ENCODE assay signal across 8 cellular contexts in the genomic region with DNA sequence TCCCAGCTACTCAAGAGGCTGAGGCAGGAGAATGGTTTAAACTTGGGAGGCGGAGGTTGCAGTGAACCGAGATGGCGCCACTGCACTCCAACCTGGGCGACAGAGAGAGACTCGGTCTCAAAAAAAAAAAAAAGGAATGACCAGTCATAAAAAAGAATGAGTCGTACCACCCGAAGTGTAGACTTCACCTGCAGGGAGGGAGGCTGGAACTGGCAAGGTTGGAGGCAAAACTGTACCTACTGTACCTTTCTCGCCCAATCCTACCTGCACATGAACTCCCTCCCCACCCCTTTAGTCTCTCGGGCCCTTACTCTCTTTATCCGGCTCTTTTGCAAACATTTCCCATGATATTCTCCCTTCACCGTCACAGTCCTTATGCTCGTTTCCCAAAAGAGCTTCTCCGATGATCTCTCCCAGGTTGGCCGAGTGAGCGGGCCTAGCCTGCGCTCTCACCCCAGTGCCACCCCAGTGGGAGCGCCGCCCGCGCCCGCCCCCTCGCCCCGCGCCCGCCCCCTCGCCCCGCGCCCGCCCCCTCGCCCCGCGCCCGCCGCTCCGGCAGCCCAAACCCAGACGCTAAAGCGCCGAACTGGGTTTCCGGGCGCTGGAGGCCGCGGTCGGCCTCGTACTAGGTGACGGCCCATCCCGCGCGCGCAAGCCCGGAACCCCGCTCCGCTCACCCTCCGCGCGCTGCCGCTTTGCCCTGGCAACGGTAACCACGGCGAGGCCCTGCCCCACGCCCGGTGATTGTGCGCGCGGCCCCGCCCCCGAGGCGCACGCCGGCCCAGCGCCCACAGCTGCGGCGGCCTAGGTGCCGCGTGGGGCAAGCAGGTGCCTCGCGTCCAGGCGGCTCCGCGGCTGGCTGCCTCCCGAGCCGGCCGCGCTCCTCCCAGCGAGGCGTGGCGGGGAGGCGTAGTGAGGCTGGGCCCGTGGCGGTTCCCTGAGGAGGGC. TPM values are rescaled to one million over a fixed set of nuclear protein-coding genes. Genes with fewer than 3 reads are reported as not detected.
A peak's percentile ranks its signal among the peaks of the same experiment; 100 is the strongest.
DNase-seq lines count a peak whose midpoint lies in the region; ATAC-seq, FAIRE-seq and TF ChIP-seq lines count a peak whose summit lies in the region.

SMKR1 (plus strand) TSS at position 772 of the 948 bp plus-strand sequence. CDS start 294 bp downstream, outside the sequence.

- intact Hi-C loops in HepG2 (cut with micrococcal nuclease; ENCODE audit: unreplicated experiment), result no loop called here

- in situ Hi-C loops in HepG2 (cut with HindIII; ENCODE audit: extremely low pct_ligation_motif_present, low pct_unique_long_range_greater_than_20kb), result no loop called here

- TF ChIP-seq CTCF in HepG2 (CRISPR knock-in tag; IDR thresholded peaks at IDR 0.05), result no peak

- peaks cover 20% of the 10 kb centered on the region for H3K4me1 Mint-ChIP-seq in central memory CD8-positive, alpha-beta T cell

- peaks cover 10% of the 10 kb centered on the region for H3K36me3 Mint-ChIP-seq in central memory CD8-positive, alpha-beta T cell (ENCODE audit: insufficient read depth)

- BruUV-seq in HepG2 (replicated peaks; lab: Mats Ljungman, UMichigan), result no TSS peak

- peak within 1 kb of the TSS; percentile 70 for H3K4me3 Mint-ChIP-seq in central memory CD8-positive, alpha-beta T cell

- H3K27ac Mint-ChIP-seq in central memory CD8-positive, alpha-beta T cell (ENCODE audit: low read depth), result peak within 1 kb of the TSS; percentile 77

- no peak within 1 kb of the TSS for H2AFZ ChIP-seq in HepG2 (ENCODE audit: low read length)

- DNase-seq in 8988T (peak; percentile 81), NCI-H2107 treated with DMSO at 0.1 percent for 48 hours (lab: John Stamatoyannopoulos, UW; ENCODE audit: unreplicated experiment) (peak; percentile 36), HepG2 (ENCODE audit: low spot score) (no peak)
- peak; percentile 78 for DNase-seq in activated CD4-positive, CD25-positive, alpha-beta regulatory T cell treated with anti-CD3 and anti-CD28 coated beads, Interleukin-2, amount 50 U/mL, for 16 hours (ENCODE audit: low read depth, low spot score)
- DNase-seq in central memory CD8-positive, alpha-beta T cell (ENCODE audit: low spot score in 2 of 2), result peak; percentile 88 to 93
- peak; percentile 79 to 83 for DNase-seq in stimulated activated CD4-positive, alpha-beta T cell treated with anti-CD3 and anti-CD28 coated beads, Interleukin-2, amount 100 ng/mL, for 48 hours

- H4K20me1 ChIP-seq in HepG2 (ENCODE audit: insufficient read depth, low read length), result no peaks in the 10 kb centered on the region

- POLR2A ChIA-PET in HepG2 (lab: Yijun Ruan, JAX), result no interaction called here

- no peaks in the 10 kb centered on the region for H3K27me3 Mint-ChIP-seq in central memory CD8-positive, alpha-beta T cell

- no peaks in the 10 kb centered on the region for H3K79me2 ChIP-seq in HepG2 (ENCODE audit: insufficient read depth, low read length)

- CTCF ChIA-PET in HepG2 (lab: Yijun Ruan, JAX; ENCODE audit: low intra/inter-chr PET ratio, low total read pairs), result no interaction called here

- no peak for TF ChIP-seq RAD21 in HepG2 (CRISPR knock-in tag; IDR thresholded peaks at IDR 0.05)

- peaks cover 2 to 36% of the 10 kb centered on the region in 2 experiments; a peak in 4 of 5 replicates for H3K27me3 ChIP-seq in HepG2 (ENCODE audit: control insufficient read depth in 1 of 2, insufficient read depth in 2 of 2, low read length in 2 of 2)

- no peak for TF ChIP-seq POLR2A in HepG2 (IDR thresholded peaks at IDR 0.05; ENCODE audit: insufficient read depth in 1 of 2, low read depth in 2 of 2, low read length in 2 of 2)

- H3K9me3 Mint-ChIP-seq in central memory CD8-positive, alpha-beta T cell, result no peaks in the 10 kb centered on the region

- H3K4me2 ChIP-seq in HepG2 (ENCODE audit: low read depth, low read length), result peak within 1 kb of the TSS; percentile 96

- no peak for FAIRE-seq in HepG2 (lab: Jason Lieb, UNC)

- H3K9me3 ChIP-seq in HepG2 (ENCODE audit: low read length), result no peaks in the 10 kb centered on the region

- WGBS in HepG2 (ENCODE audit: low lambda C conversion rate), result 5% methylated on average over 16 of the region's 89 CpGs

- no peaks in the 10 kb centered on the region for H3K36me3 ChIP-seq in HepG2 (replicated peaks in 1 of 2; ENCODE audit: control insufficient read depth in 1 of 2, insufficient read depth in 2 of 2, low read length in 2 of 2)

- TF ChIP-seq EP300 in HepG2 (IDR thresholded peaks at IDR 0.05; ENCODE audit: low read depth in 2 of 2, low read length in 2 of 2) (no peak), HepG2 (CRISPR knock-in tag; IDR thresholded peaks at IDR 0.05; ENCODE audit: borderline replicate concordance) (no peak)

- peak within 1 kb of the TSS; percentile 51 to 70 (median 55) for H3K4me3 ChIP-seq in HepG2 (replicated peaks in 1 of 3; ENCODE audit: insufficient read depth in 1 of 3, low read depth in 2 of 3, low read length in 3 of 3)

- no peak within 1 kb of the TSS for H3K9ac ChIP-seq in HepG2 (ENCODE audit: insufficient read depth, low read depth, low read length)

- ATAC-seq in GM18517 (IDR thresholded peaks at IDR 0.05; ENCODE audit: unreplicated experiment) (peak; percentile 64), HG02981 (IDR thresholded peaks at IDR 0.05; ENCODE audit: unreplicated experiment) (peak; percentile 95), HepG2 (peak; percentile 77)
- ATAC-seq in central memory CD8-positive, alpha-beta T cell (replicated peaks; ENCODE audit: extremely low read depth, poor library complexity, severe bottlenecking), result peak; percentile 98

- peaks cover 25% of the 10 kb centered on the region for H3K4me1 ChIP-seq in HepG2 (ENCODE audit: insufficient read depth, low read length)

- no peak within 1 kb of the TSS for H3K27ac ChIP-seq in HepG2 (ENCODE audit: extremely low read length, insufficient read depth, low read length)

TF ChIP-seq in HepG2, 621 proteins besides CTCF, POLR2A, EP300 and RAD21 (continues in another document):
- TF ChIP-seq U2AF2 (IDR thresholded peaks at IDR 0.05; ENCODE audit: low read depth, low read length), result 0 out of 2 replicates have a peak, but pooled peaks have one; percentile 30
- peak; percentile 67 for TF ChIP-seq RFX3 (CRISPR knock-in tag; IDR thresholded peaks at IDR 0.05)
- TF ChIP-seq, protein P1, sequence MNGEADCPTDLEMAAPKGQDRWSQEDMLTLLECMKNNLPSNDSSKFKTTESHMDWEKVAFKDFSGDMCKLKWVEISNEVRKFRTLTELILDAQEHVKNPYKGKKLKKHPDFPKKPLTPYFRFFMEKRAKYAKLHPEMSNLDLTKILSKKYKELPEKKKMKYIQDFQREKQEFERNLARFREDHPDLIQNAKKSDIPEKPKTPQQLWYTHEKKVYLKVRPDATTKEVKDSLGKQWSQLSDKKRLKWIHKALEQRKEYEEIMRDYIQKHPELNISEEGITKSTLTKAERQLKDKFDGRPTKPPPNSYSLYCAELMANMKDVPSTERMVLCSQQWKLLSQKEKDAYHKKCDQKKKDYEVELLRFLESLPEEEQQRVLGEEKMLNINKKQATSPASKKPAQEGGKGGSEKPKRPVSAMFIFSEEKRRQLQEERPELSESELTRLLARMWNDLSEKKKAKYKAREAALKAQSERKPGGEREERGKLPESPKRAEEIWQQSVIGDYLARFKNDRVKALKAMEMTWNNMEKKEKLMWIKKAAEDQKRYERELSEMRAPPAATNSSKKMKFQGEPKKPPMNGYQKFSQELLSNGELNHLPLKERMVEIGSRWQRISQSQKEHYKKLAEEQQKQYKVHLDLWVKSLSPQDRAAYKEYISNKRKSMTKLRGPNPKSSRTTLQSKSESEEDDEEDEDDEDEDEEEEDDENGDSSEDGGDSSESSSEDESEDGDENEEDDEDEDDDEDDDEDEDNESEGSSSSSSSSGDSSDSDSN (CRISPR knock-in tag; IDR thresholded peaks at IDR 0.05), result peak; percentile 30; the same call in 1 of the 2 replicates
- TF ChIP-seq RFX1 (IDR thresholded peaks at IDR 0.05), result peak; percentile 75
- TF ChIP-seq MYC (CRISPR knock-in tag; IDR thresholded peaks at IDR 0.05; ENCODE audit: borderline replicate concordance), result 0 out of 2 replicates have a peak, but pooled peaks have one; percentile 44
- no peak for TF ChIP-seq NONO (IDR thresholded peaks at IDR 0.05)
- 0 out of 2 replicates have a peak, but pooled peaks have one; percentile 41 for TF ChIP-seq NONO (CRISPR knock-in tag; conservative IDR thresholded peaks at IDR 0.05)
- 0 out of 2 replicates have a peak, but pooled peaks have one; percentile 36 for TF ChIP-seq SAP130 (CRISPR knock-in tag; IDR thresholded peaks at IDR 0.05; ENCODE audit: low read depth)
- peak; percentile 51; the same call in 1 of the 2 replicates for TF ChIP-seq SIN3A (IDR thresholded peaks at IDR 0.05; ENCODE audit: borderline replicate concordance, low read depth, low read length)
- no peak for TF ChIP-seq FOXO1 (CRISPR knock-in tag; IDR thresholded peaks at IDR 0.05)

RNA-seq across cellular contexts. Expression of gene SMKR1, which starts in this region (rescaled TPM):
- total RNA-seq in HepG2 (2016; rRNA removed; fragmentation: Illumina TruSeq; extraction: Trizol), result not detected in 2 replicates
- total RNA-seq in HepG2 (2016; cell fraction: cytosol; rRNA removed; fragmentation: Illumina TruSeq; extraction: Trizol; ENCODE audit: low read depth), result 0.26 TPM in 1 of 2 replicates, not detected in the other
- not detected in 2 replicates for total RNA-seq in HepG2 (2016; cell fraction: insoluble cytoplasmic fraction; rRNA removed; fragmentation: Illumina TruSeq; extraction: Trizol)
- 0.21 TPM in 1 of 2 replicates, not detected in the other for total RNA-seq in HepG2 (2016; cell fraction: membrane; rRNA removed; fragmentation: Illumina TruSeq; extraction: Trizol)
- not detected in 2 replicates for total RNA-seq in HepG2 (2016; cell fraction: nucleus; rRNA removed; fragmentation: Illumina TruSeq; extraction: Trizol)
- 0.07 TPM in 1 of 2 replicates, not detected in the other for polyA plus RNA-seq in HepG2 (2011; rRNA removed)
- polyA plus RNA-seq in HepG2 (2011; cell fraction: cytosol; rRNA removed), result not detected in 2 replicates
- not detected in 2 replicates for polyA plus RNA-seq in HepG2 (2011; cell fraction: nucleus; rRNA removed)
- polyA plus RNA-seq in HepG2 (2012), result not detected in 2 replicates
- polyA plus RNA-seq in HepG2 (2016; cell fraction: cytosol; fragmentation: Illumina TruSeq; extraction: Trizol; ENCODE audit: low read depth), result 0.14 TPM in 1 of 2 replicates, not detected in the other
- polyA plus RNA-seq in HepG2 (2016; cell fraction: insoluble cytoplasmic fraction; fragmentation: Illumina TruSeq; extraction: Trizol; ENCODE audit: low read depth), result not detected in 2 replicates
- 0.16 TPM in 1 of 2 replicates, not detected in the other for polyA plus RNA-seq in HepG2 (2016; cell fraction: membrane; fragmentation: Illumina TruSeq; extraction: Trizol; ENCODE audit: low read depth)
- not detected in 2 replicates for polyA plus RNA-seq in HepG2 (2016; cell fraction: nucleus; fragmentation: Illumina TruSeq; extraction: Trizol; ENCODE audit: insufficient read depth, low read depth)
- 0.87 TPM in 1 of 2 replicates, not detected in the other for polyA minus RNA-seq in HepG2 (2011; rRNA and poly(A)+ RNA removed; ENCODE audit: low replicate concordance)
- polyA minus RNA-seq in HepG2 (2011; cell fraction: cytosol; rRNA and poly(A)+ RNA removed), result not detected in 2 replicates
- not detected in 2 replicates for polyA minus RNA-seq in HepG2 (2011; cell fraction: nucleus; rRNA and poly(A)+ RNA removed)

Comparison
In these comparisons a context has a peak if more than half of its experiments do, and no peak if none do; other contexts are left out.
1. Peak in ATAC-seq, H3K4me3 ChIP-seq and H3K4me2 ChIP-seq in HepG2; RNA of the gene not detected or under 1 TPM.